1 cellular context compared by ENCODE assay signal in the genomic region with DNA sequence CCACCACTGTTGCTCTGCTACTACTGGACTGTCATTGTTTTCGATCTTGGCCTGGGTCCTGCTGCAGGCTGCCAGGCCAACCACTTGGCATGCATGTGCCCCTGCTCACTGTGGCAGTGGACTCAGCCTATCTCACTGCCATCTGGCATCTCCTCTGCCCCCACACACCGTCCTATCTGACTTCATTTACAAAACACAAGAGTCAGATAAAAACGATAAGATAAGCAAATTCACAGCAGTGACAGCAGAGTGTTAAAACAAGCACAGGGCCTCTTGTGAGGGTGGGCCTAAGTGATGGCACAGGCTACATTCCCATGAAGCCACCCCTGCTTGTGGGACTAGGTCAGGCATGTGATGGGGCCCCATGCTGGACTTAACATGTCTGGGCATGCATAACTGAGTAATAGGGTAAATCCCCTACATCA.
TF ChIP-seq lines count a peak whose summit lies in the region.

No MANE protein-coding gene starts in this region.

TF ChIP-seq in GM23338, 12 proteins besides CTCF, POLR2A, EP300 and RAD21 (continued from another document):
- TF ChIP-seq, protein P1, sequence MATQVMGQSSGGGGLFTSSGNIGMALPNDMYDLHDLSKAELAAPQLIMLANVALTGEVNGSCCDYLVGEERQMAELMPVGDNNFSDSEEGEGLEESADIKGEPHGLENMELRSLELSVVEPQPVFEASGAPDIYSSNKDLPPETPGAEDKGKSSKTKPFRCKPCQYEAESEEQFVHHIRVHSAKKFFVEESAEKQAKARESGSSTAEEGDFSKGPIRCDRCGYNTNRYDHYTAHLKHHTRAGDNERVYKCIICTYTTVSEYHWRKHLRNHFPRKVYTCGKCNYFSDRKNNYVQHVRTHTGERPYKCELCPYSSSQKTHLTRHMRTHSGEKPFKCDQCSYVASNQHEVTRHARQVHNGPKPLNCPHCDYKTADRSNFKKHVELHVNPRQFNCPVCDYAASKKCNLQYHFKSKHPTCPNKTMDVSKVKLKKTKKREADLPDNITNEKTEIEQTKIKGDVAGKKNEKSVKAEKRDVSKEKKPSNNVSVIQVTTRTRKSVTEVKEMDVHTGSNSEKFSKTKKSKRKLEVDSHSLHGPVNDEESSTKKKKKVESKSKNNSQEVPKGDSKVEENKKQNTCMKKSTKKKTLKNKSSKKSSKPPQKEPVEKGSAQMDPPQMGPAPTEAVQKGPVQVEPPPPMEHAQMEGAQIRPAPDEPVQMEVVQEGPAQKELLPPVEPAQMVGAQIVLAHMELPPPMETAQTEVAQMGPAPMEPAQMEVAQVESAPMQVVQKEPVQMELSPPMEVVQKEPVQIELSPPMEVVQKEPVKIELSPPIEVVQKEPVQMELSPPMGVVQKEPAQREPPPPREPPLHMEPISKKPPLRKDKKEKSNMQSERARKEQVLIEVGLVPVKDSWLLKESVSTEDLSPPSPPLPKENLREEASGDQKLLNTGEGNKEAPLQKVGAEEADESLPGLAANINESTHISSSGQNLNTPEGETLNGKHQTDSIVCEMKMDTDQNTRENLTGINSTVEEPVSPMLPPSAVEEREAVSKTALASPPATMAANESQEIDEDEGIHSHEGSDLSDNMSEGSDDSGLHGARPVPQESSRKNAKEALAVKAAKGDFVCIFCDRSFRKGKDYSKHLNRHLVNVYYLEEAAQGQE (IDR thresholded peaks at IDR 0.05; ENCODE audit: unreplicated experiment): no peak
- TF ChIP-seq JUNB (IDR thresholded peaks at IDR 0.05; ENCODE audit: unreplicated experiment): no peak
- TF ChIP-seq ZNF114 (CRISPR knock-in tag; IDR thresholded peaks at IDR 0.05): no peak
- TF ChIP-seq NANOG (IDR thresholded peaks at IDR 0.05; ENCODE audit: borderline replicate concordance): no peak
- TF ChIP-seq EZH2phosphoT487 (IDR thresholded peaks at IDR 0.05; ENCODE audit: unreplicated experiment): no peak
- no peak for TF ChIP-seq ZNF331 (CRISPR knock-in tag; IDR thresholded peaks at IDR 0.05; ENCODE audit: low read depth)
- no peak for TF ChIP-seq STAT1 (IDR thresholded peaks at IDR 0.05; ENCODE audit: unreplicated experiment)
- no peak for TF ChIP-seq CREB1 (CRISPR knock-in tag; IDR thresholded peaks at IDR 0.05; ENCODE audit: low read depth)
